ENCODE assay signal across 34 cellular contexts in genomic region chr6:98002678-98003077, GRCh38.
"Had no signal": no experiment of that assay in that cellular context is flagged by ENCODE, and none has a peak within 500 bp of the region (broad histone marks: within the 10 kb centered on the region; RNA-seq: fewer than 3 reads in every experiment).

No MANE protein-coding gene starts in this region.

- H3K27me3 Mint-ChIP-seq: activated CD4-positive, alpha-beta memory T cell treated with anti-CD3 and anti-CD28 coated beads, Interleukin-2, amount 10 ng/mL, durations not matched to agents 7 days and 5 days; activated CD4-positive, alpha-beta T cell treated with anti-CD3 and anti-CD28 coated beads for 36 hours; activated CD4-positive, alpha-beta T cell treated with anti-CD3 and anti-CD28 coated beads, Interleukin-2, amount 10 ng/mL, durations not matched to agents 24 days and 14 days; activated naive CD4-positive, alpha-beta T cell treated with anti-CD3 and anti-CD28 coated beads, Interleukin-2, amount 10 ng/mL, durations not matched to agents 7 days and 5 days; activated naive CD8-positive, alpha-beta T cell treated with anti-CD3 and anti-CD28 coated beads, Interleukin-2, amount 10 ng/mL, durations not matched to agents 7 days and 5 days; activated T-cell treated with anti-CD3 and anti-CD28 coated beads, Interleukin-2, amount 50 U/mL, for 24 hours; brain had no signal

- H3K36me3 ChIP-seq: ascending aorta, breast epithelium, cardiac muscle cell, colonic mucosa, esophagus squamous epithelium, gastroesophageal sphincter, heart right ventricle, WERI-Rb-1 had no signal

- H3K27ac ChIP-seq: ascending aorta, breast epithelium, cardiac muscle cell, colonic mucosa, epithelial cell of prostate, esophagus squamous epithelium, gastroesophageal sphincter, heart right ventricle, hepatocyte, WERI-Rb-1 had no signal

- H3K27ac Mint-ChIP-seq: activated CD4-positive, alpha-beta memory T cell treated with anti-CD3 and anti-CD28 coated beads, Interleukin-2, amount 10 ng/mL, durations not matched to agents 7 days and 5 days; activated CD4-positive, alpha-beta T cell treated with anti-CD3 and anti-CD28 coated beads for 36 hours; activated CD4-positive, alpha-beta T cell treated with anti-CD3 and anti-CD28 coated beads, Interleukin-2, amount 10 ng/mL, durations not matched to agents 24 days and 14 days; activated naive CD4-positive, alpha-beta T cell treated with anti-CD3 and anti-CD28 coated beads, Interleukin-2, amount 10 ng/mL, durations not matched to agents 7 days and 5 days; activated naive CD4-positive, alpha-beta T cell treated with anti-CD3 and anti-CD28 coated beads, Interleukin-2, amount 50 U/mL, for 72 hours; activated naive CD8-positive, alpha-beta T cell treated with anti-CD3 and anti-CD28 coated beads, Interleukin-2, amount 10 ng/mL, durations not matched to agents 7 days and 5 days; activated T-cell treated with anti-CD3 and anti-CD28 coated beads, Interleukin-2, amount 50 U/mL, for 24 hours; activated T-cell treated with anti-CD3 and anti-CD28 coated beads, Interleukin-2, amount 50 U/mL, for 72 hours; brain; T-helper 2 cell treated with Interferon-gamma antibody and Interleukin-4, amounts not matched to agents 5 μg/mL and 100 μg/mL, for 36 hours had no signal

- H3K4me1 ChIP-seq: ascending aorta, breast epithelium, colonic mucosa, esophagus squamous epithelium, gastroesophageal sphincter, heart right ventricle had no signal

- ATAC-seq: activated CD4-positive, alpha-beta T cell treated with anti-CD3 and anti-CD28 coated beads for 36 hours; activated naive CD4-positive, alpha-beta T cell treated with anti-CD3 and anti-CD28 coated beads, Interleukin-2, amount 50 U/mL, for 72 hours; activated T-cell treated with anti-CD3 and anti-CD28 coated beads, Interleukin-2, amount 50 U/mL, for 72 hours; gastroesophageal sphincter; heart right ventricle had no signal

- H3K36me3 Mint-ChIP-seq: activated naive CD4-positive, alpha-beta T cell treated with anti-CD3 and anti-CD28 coated beads, Interleukin-2, amount 10 ng/mL, durations not matched to agents 7 days and 5 days; activated naive CD4-positive, alpha-beta T cell treated with anti-CD3 and anti-CD28 coated beads, Interleukin-2, amount 50 U/mL, for 72 hours; activated naive CD8-positive, alpha-beta T cell treated with anti-CD3 and anti-CD28 coated beads, Interleukin-2, amount 10 ng/mL, durations not matched to agents 7 days and 5 days had no signal

- H3K4me3 ChIP-seq: ascending aorta, breast epithelium, cardiac muscle cell, colonic mucosa, esophagus squamous epithelium, gastroesophageal sphincter, heart right ventricle, hepatocyte had no signal

- H3K9me3 ChIP-seq: ascending aorta, breast epithelium, colonic mucosa, esophagus squamous epithelium, gastroesophageal sphincter had no signal

- H3K4me2 ChIP-seq: hepatocyte had no signal

- H3K79me2 ChIP-seq: hepatocyte had no signal

- FAIRE-seq: endometrium, endothelial cell of umbilical vein had no signal

- DNase-seq: activated CD4-positive, alpha-beta memory T cell treated with anti-CD3 and anti-CD28 coated beads, Interleukin-2, amount 10 ng/mL, durations not matched to agents 7 days and 5 days; activated CD4-positive, alpha-beta T cell treated with anti-CD3 and anti-CD28 coated beads for 36 hours; activated CD4-positive, alpha-beta T cell treated with anti-CD3 and anti-CD28 coated beads, Interleukin-2, amount 10 ng/mL, durations not matched to agents 24 days and 14 days; activated CD4-positive, alpha-beta T cell treated with anti-CD3 and anti-CD28 coated beads, Interleukin-2, amount 50 U/mL, for 4 hours; activated CD4-positive, CD25-positive, alpha-beta regulatory T cell; activated CD4-positive, CD25-positive, alpha-beta regulatory T cell treated with anti-CD3 and anti-CD28 coated beads, Interleukin-2, amount 50 U/mL, for 72 hours; activated CD8-positive, alpha-beta memory T cell treated with anti-CD3 and anti-CD28 coated beads, Interleukin-2, amount 50 U/mL, for 48 hours; activated gamma-delta T cell; activated naive CD4-positive, alpha-beta T cell; activated naive CD4-positive, alpha-beta T cell treated with anti-CD3 and anti-CD28 coated beads, Interleukin-2, amount 10 ng/mL, durations not matched to agents 7 days and 5 days; activated naive CD8-positive, alpha-beta T cell treated with anti-CD3 and anti-CD28 coated beads, Interleukin-2, amount 10 ng/mL, durations not matched to agents 7 days and 5 days; activated T-cell treated with anti-CD3 and anti-CD28 coated beads for 4 hours; activated T-cell treated with anti-CD3 and anti-CD28 coated beads, Interleukin-2, amount 50 U/mL, for 24 hours; activated T-cell treated with anti-CD3 and anti-CD28 coated beads, Interleukin-2, amount 50 U/mL, for 72 hours; central memory CD4-positive, alpha-beta T cell; cerebellar nuclear complex; colonic mucosa; effector CD8-positive, alpha-beta T cell; esophagus squamous epithelium; foreskin melanocyte; heart right ventricle; T1000; WERI-Rb-1 had no signal

- H2AFZ ChIP-seq: hepatocyte had no signal

- H3K4me3 Mint-ChIP-seq: activated CD4-positive, alpha-beta memory T cell treated with anti-CD3 and anti-CD28 coated beads, Interleukin-2, amount 10 ng/mL, durations not matched to agents 7 days and 5 days; activated CD4-positive, alpha-beta T cell treated with anti-CD3 and anti-CD28 coated beads for 36 hours; activated CD4-positive, alpha-beta T cell treated with anti-CD3 and anti-CD28 coated beads, Interleukin-2, amount 10 ng/mL, durations not matched to agents 24 days and 14 days; activated naive CD4-positive, alpha-beta T cell treated with anti-CD3 and anti-CD28 coated beads, Interleukin-2, amount 10 ng/mL, durations not matched to agents 7 days and 5 days; activated naive CD8-positive, alpha-beta T cell treated with anti-CD3 and anti-CD28 coated beads, Interleukin-2, amount 10 ng/mL, durations not matched to agents 7 days and 5 days; activated T-cell treated with anti-CD3 and anti-CD28 coated beads, Interleukin-2, amount 50 U/mL, for 24 hours; activated T-cell treated with anti-CD3 and anti-CD28 coated beads, Interleukin-2, amount 50 U/mL, for 72 hours; brain; T-helper 2 cell treated with Interferon-gamma antibody and Interleukin-4, amounts not matched to agents 5 μg/mL and 100 μg/mL, for 36 hours had no signal

- H3K4me1 Mint-ChIP-seq: activated CD4-positive, alpha-beta memory T cell treated with anti-CD3 and anti-CD28 coated beads, Interleukin-2, amount 10 ng/mL, durations not matched to agents 7 days and 5 days; activated CD4-positive, alpha-beta T cell treated with anti-CD3 and anti-CD28 coated beads for 36 hours; activated CD4-positive, alpha-beta T cell treated with anti-CD3 and anti-CD28 coated beads, Interleukin-2, amount 10 ng/mL, durations not matched to agents 24 days and 14 days; activated naive CD4-positive, alpha-beta T cell treated with anti-CD3 and anti-CD28 coated beads, Interleukin-2, amount 10 ng/mL, durations not matched to agents 7 days and 5 days; activated naive CD8-positive, alpha-beta T cell treated with anti-CD3 and anti-CD28 coated beads, Interleukin-2, amount 10 ng/mL, durations not matched to agents 7 days and 5 days; brain had no signal

- H3K27me3 ChIP-seq: ascending aorta, breast epithelium, cardiac muscle cell, colonic mucosa, esophagus squamous epithelium, gastroesophageal sphincter, heart right ventricle, hepatocyte had no signal

- H3K9me3 Mint-ChIP-seq: activated CD4-positive, alpha-beta memory T cell treated with anti-CD3 and anti-CD28 coated beads, Interleukin-2, amount 10 ng/mL, durations not matched to agents 7 days and 5 days; activated CD4-positive, alpha-beta T cell treated with anti-CD3 and anti-CD28 coated beads, Interleukin-2, amount 10 ng/mL, durations not matched to agents 24 days and 14 days; activated naive CD4-positive, alpha-beta T cell treated with anti-CD3 and anti-CD28 coated beads, Interleukin-2, amount 10 ng/mL, durations not matched to agents 7 days and 5 days; activated naive CD8-positive, alpha-beta T cell treated with anti-CD3 and anti-CD28 coated beads, Interleukin-2, amount 10 ng/mL, durations not matched to agents 7 days and 5 days; activated T-cell treated with anti-CD3 and anti-CD28 coated beads, Interleukin-2, amount 50 U/mL, for 24 hours; T-helper 2 cell treated with Interferon-gamma antibody and Interleukin-4, amounts not matched to agents 5 μg/mL and 100 μg/mL, for 36 hours had no signal
